9 cellular contexts compared by ENCODE assay signal in the genomic region with DNA sequence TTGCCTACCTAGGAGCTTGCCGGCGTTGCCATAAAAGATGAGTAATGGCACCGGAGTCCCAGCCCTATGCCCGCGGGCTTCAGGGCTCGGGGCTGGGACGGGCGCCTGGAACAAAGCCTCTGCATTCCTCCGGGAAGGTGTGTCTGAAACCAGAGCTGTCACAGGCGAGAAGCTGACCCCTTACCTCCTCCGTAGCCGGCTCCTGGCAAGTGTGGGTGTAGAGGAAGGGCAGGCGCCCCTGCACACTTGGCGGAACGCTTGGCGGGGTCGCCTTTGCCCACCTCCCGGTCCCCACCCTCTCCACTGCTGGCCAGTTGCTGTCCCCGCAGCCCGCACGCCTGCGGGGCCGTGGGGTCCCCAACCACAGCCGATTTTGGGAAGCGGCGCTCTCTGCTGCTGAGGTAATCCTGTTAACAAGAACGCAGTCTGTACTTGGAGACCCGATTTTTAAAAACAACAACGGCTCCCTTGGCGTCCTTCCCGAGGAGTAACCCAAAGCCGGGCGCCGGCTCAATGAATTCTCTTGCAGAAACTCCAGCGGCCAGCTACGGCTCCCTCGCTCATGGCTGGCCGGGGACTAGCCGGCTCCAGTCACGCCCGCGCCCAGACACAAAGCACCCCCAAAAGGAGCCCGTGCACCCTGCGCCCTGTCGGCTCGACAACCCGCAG.
DNase-seq lines count a peak whose midpoint lies in the region; ATAC-seq, FAIRE-seq and TF ChIP-seq lines count a peak whose summit lies in the region.
"Had no signal": no experiment of that assay in that cellular context is flagged by ENCODE, and none has a peak within 500 bp of the region (broad histone marks: within the 10 kb centered on the region; RNA-seq: fewer than 3 reads in every experiment).

No MANE protein-coding gene starts in this region.

- no peaks in the 10 kb centered on the region for H3K9me3 ChIP-seq in CD4-positive, CD25-positive, alpha-beta regulatory T cell (ENCODE audit: control insufficient read depth in 2 of 2, low read length in 2 of 2)

- H3K9me3 Mint-ChIP-seq in CD4-positive, CD25-positive, alpha-beta regulatory T cell = no peaks in the 10 kb centered on the region
- H3K9me3 Mint-ChIP-seq in endothelial cell (ENCODE audit: unreplicated experiment) = no peaks in the 10 kb centered on the region

- DNase-seq in CD4-positive, CD25-positive, alpha-beta regulatory T cell = no peak
- DNase-seq in NCI-H526 (lab: John Stamatoyannopoulos, UW) (peak; percentile 67 to 90), endothelial cell (ENCODE audit: low spot score) (peak; percentile 27), midbrain (lab: John Stamatoyannopoulos, UW) (peak; percentile 42), urothelium cell line (ENCODE audit: low spot score) (peak; percentile 82), DMS153 (lab: John Stamatoyannopoulos, UW) (no peak)
- no peak for DNase-seq in stimulated activated naive CD4-positive, alpha-beta T cell treated with Interleukin-2 at 50 U/mL for 16 hours (lab: John Stamatoyannopoulos, UW)

- peaks cover 8% of the 10 kb centered on the region for H3K4me1 ChIP-seq in CD4-positive, CD25-positive, alpha-beta regulatory T cell (ENCODE audit: control insufficient read depth, insufficient read depth, low read length, poor library complexity, severe bottlenecking)

- peaks cover 73% of the 10 kb centered on the region for H3K27me3 Mint-ChIP-seq in CD4-positive, CD25-positive, alpha-beta regulatory T cell
- peaks cover 19% of the 10 kb centered on the region for H3K27me3 Mint-ChIP-seq in endothelial cell (ENCODE audit: unreplicated experiment)

- no peak overlapping the region for H3K27ac Mint-ChIP-seq in CD4-positive, CD25-positive, alpha-beta regulatory T cell
- H3K27ac Mint-ChIP-seq in endothelial cell (ENCODE audit: unreplicated experiment) = no peak overlapping the region

- no peaks in the 10 kb centered on the region for H3K36me3 ChIP-seq in CD4-positive, CD25-positive, alpha-beta regulatory T cell (ENCODE audit: control insufficient read depth, insufficient read depth, low read length)

- no peak for FAIRE-seq in urothelium cell line (lab: Jason Lieb, UNC)

- no peak overlapping the region for H3K4me3 ChIP-seq in CD4-positive, CD25-positive, alpha-beta regulatory T cell (ENCODE audit: low read depth, low read length)

- H3K4me3 Mint-ChIP-seq in CD4-positive, CD25-positive, alpha-beta regulatory T cell = peak overlapping the region in 3 of 4 donors; percentile 60 to 78 (median 67)
- peak overlapping the region; percentile 69 for H3K4me3 Mint-ChIP-seq in endothelial cell (ENCODE audit: unreplicated experiment)

- no peaks in the 10 kb centered on the region for H3K36me3 Mint-ChIP-seq in CD4-positive, CD25-positive, alpha-beta regulatory T cell
- no peaks in the 10 kb centered on the region for H3K36me3 Mint-ChIP-seq in endothelial cell (ENCODE audit: low read depth, unreplicated experiment)

- no peak overlapping the region for H3K27ac ChIP-seq in CD4-positive, CD25-positive, alpha-beta regulatory T cell (ENCODE audit: insufficient read depth, low read length, poor library complexity, severe bottlenecking)
- H3K27ac ChIP-seq: HL-60 had no signal

- ATAC-seq in CD4-positive, CD25-positive, alpha-beta regulatory T cell (ENCODE audit: low read depth in 2 of 2) = no peak
- ATAC-seq in GM21515 (IDR thresholded peaks at IDR 0.05; ENCODE audit: unreplicated experiment) = peak; percentile 19

- H3K4me1 Mint-ChIP-seq in CD4-positive, CD25-positive, alpha-beta regulatory T cell = peaks cover 0 to 12% (median 2%) of the 10 kb centered on the region in 4 donors
- H3K4me1 Mint-ChIP-seq in endothelial cell (ENCODE audit: unreplicated experiment) = no peaks in the 10 kb centered on the region

- TF ChIP-seq CTCF in endothelial cell (IDR thresholded peaks at IDR 0.05; ENCODE audit: unreplicated experiment) = no peak

- peaks cover 16% of the 10 kb centered on the region for H3K27me3 ChIP-seq in CD4-positive, CD25-positive, alpha-beta regulatory T cell (ENCODE audit: control insufficient read depth, insufficient read depth, low read length)

Comparison
In these comparisons a context has a peak if more than half of its experiments do, and no peak if none do; other contexts are left out.
1. DNase-seq: peak in NCI-H526 (2 of 2), endothelial cell (single experiment), midbrain (single experiment) and urothelium cell line (single experiment); none in CD4-positive, CD25-positive, alpha-beta regulatory T cell (0 of 3), DMS153 (single experiment) and stimulated activated naive CD4-positive, alpha-beta T cell treated with Interleukin-2 at 50 U/mL for 16 hours (single experiment).